11 cellular contexts compared by ENCODE assay signal in genomic region chr1:23578311-23578996, GRCh38. TPM values are rescaled to one million over a fixed set of nuclear protein-coding genes. Genes with fewer than 3 reads are reported as not detected.
DNase-seq lines count a peak whose midpoint lies in the region; ATAC-seq and TF ChIP-seq lines count a peak whose summit lies in the region.
"Had no signal": no experiment of that assay in that cellular context is flagged by ENCODE, and none has a peak within 500 bp of the region (broad histone marks: within the 10 kb centered on the region; RNA-seq: fewer than 3 reads in every experiment).

No MANE protein-coding gene starts in this region.

- TF ChIP-seq CTCF in Peyer's patch (IDR thresholded peaks at IDR 0.05) (no peak), fibroblast of mammary gland (conservative IDR thresholded peaks at IDR 0.05; ENCODE audit: control insufficient read depth, insufficient read depth, low read depth, low read length) (no peak)

- no peaks in the 10 kb centered on the region for H3K27me3 ChIP-seq in Peyer's patch
- no peaks in the 10 kb centered on the region for H3K27me3 ChIP-seq in skeletal muscle tissue (ENCODE audit: control insufficient read depth in 3 of 3, insufficient read depth in 3 of 3, low read length in 3 of 3)

- H3K9me3 ChIP-seq in Peyer's patch = no peaks in the 10 kb centered on the region
- no peaks in the 10 kb centered on the region for H3K9me3 ChIP-seq in skeletal muscle tissue (ENCODE audit: control insufficient read depth in 3 of 3, low read length in 3 of 3)

- H3K4me3 ChIP-seq in Peyer's patch = no peak overlapping the region
- H3K4me3 ChIP-seq in fibroblast of mammary gland (ENCODE audit: control insufficient read depth, low read depth, low read length) = no peak overlapping the region
- no peak overlapping the region for H3K4me3 ChIP-seq in skeletal muscle tissue (ENCODE audit: low read length in 3 of 3)

- H3K4me1 ChIP-seq in Peyer's patch (peaks cover 0 to 27% (median 12%) of the 10 kb centered on the region in 4 donors), skeletal muscle tissue (ENCODE audit: control insufficient read depth in 3 of 3, insufficient read depth in 3 of 3, low read length in 3 of 3) (peaks cover 34 to 42% (median 42%) of the 10 kb centered on the region in 3 donors)

- peak overlapping the region; percentile 48 to 80 (median 66) for H3K27ac ChIP-seq in Peyer's patch
- H3K27ac ChIP-seq in skeletal muscle tissue (ENCODE audit: low read depth, low read length) = peak overlapping the region; percentile 83

- peak; percentile 69 for DNase-seq in EH (ENCODE audit: low read depth)
- peak in 2 of 3 donors; percentile 68 to 76 for DNase-seq in Peyer's patch
- peak; percentile 69 for DNase-seq in fibroblast of mammary gland (ENCODE audit: low read depth)
- DNase-seq in superior temporal gyrus (ENCODE audit: extremely low spot score) = no peak
- no peak for DNase-seq in NCI-H2029 treated with DMSO at 0.1 percent for 48 hours (lab: John Stamatoyannopoulos, UW)
- DNase-seq: head of caudate nucleus, NCI-H1930, T-helper 9 cell had no signal

- no peak for TF ChIP-seq POLR2A in Peyer's patch (IDR thresholded peaks at IDR 0.05)

- H3K9ac ChIP-seq in skeletal muscle tissue (ENCODE audit: low read depth in 1 of 3, low read length in 3 of 3) = no peak overlapping the region

- no peak for ATAC-seq in GM18909 (IDR thresholded peaks at IDR 0.05; ENCODE audit: poor library complexity, unreplicated experiment)
- ATAC-seq in GM19324 (IDR thresholded peaks at IDR 0.05; ENCODE audit: low FRiP score, unreplicated experiment) = no peak

- H3K36me3 ChIP-seq in Peyer's patch (no peaks in the 10 kb centered on the region), skeletal muscle tissue (ENCODE audit: control insufficient read depth in 3 of 3, insufficient read depth in 3 of 3, low read length in 3 of 3) (no peaks in the 10 kb centered on the region)

RNA-seq across cellular contexts. Expression of gene ID3, which starts 19.2 kb away (rescaled TPM):
- 100 to 1,000 TPM; 121 to 224 (median 167) TPM for total RNA-seq in Peyer's patch
- total RNA-seq in skeletal muscle tissue = 120 TPM

RNA-seq across cellular contexts. Expression of gene E2F2, which starts 47.4 kb away (rescaled TPM):
- total RNA-seq in Peyer's patch (10 to 100 TPM in 3 of 4 donors, 1 to 10 TPM in 1; 6.8 to 16.4 (median 13.6) TPM), skeletal muscle tissue (5.7 TPM)

Comparison
In these comparisons a context has a peak if more than half of its experiments do, and no peak if none do; other contexts are left out.
1. DNase-seq: peak in EH (single experiment), Peyer's patch (2 of 3) and fibroblast of mammary gland (single experiment); none in superior temporal gyrus (single experiment) and NCI-H2029 treated with DMSO at 0.1 percent for 48 hours (single experiment).